Comparison of ENCODE assay signal across 20 cellular contexts in the genomic region with DNA sequence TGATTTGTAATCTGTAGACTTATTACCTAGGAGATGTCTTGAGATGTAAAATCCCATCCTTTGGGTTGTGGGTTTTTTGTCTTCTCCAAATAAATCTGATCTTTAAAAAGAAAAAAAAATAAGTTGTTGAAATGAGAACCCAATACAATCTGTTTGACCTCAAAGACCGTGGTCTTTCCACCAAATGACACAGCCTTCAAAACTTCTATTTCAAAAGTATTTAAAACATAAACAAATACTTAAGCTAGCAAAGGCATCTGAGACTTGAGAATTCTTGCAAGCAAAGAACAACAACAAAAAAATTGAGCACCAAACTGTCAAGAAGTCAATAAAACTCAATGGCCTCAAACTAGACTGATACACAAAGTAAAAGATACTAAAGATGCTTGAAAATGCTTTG.
A peak's percentile ranks its signal among the peaks of the same experiment; 100 is the strongest.
DNase-seq lines count a peak whose midpoint lies in the region; ATAC-seq, FAIRE-seq and TF ChIP-seq lines count a peak whose summit lies in the region.
"Had no signal": no experiment of that assay in that cellular context is flagged by ENCODE, and none has a peak within 500 bp of the region (broad histone marks: within the 10 kb centered on the region; RNA-seq: fewer than 3 reads in every experiment).

No MANE protein-coding gene starts in this region.

- no peaks in the 10 kb centered on the region for H3K36me3 ChIP-seq in adipocyte (ENCODE audit: control insufficient read depth, insufficient read depth, low read length, severe bottlenecking)
- H3K36me3 ChIP-seq: BLaER1 had no signal

- H3K4me3 ChIP-seq in AG10803 (ENCODE audit: low read length): no peak overlapping the region
- no peak overlapping the region for H3K4me3 ChIP-seq in adipocyte (ENCODE audit: low read length)
- no peak overlapping the region for H3K4me3 ChIP-seq in fibroblast of villous mesenchyme (ENCODE audit: low read depth, low read length)
- H3K4me3 ChIP-seq: A549, BLaER1 had no signal

- no peak for TF ChIP-seq CTCF in AG10803 (conservative IDR thresholded peaks at IDR 0.05; ENCODE audit: low read length)
- TF ChIP-seq CTCF in fibroblast of villous mesenchyme (IDR thresholded peaks at IDR 0.05; ENCODE audit: insufficient read depth, low read depth, low read length): no peak
- no peak for TF ChIP-seq CTCF in natural killer cell (IDR thresholded peaks at IDR 0.05)

- no peaks in the 10 kb centered on the region for H3K4me1 Mint-ChIP-seq in natural killer cell
- H3K4me1 Mint-ChIP-seq: CD14-positive monocyte; CD4-positive, alpha-beta memory T cell had no signal

- peaks cover 11% of the 10 kb centered on the region for H3K9me3 ChIP-seq in adipocyte (ENCODE audit: control insufficient read depth, low read length)
- H3K9me3 ChIP-seq: A549 had no signal

- peaks cover 6% of the 10 kb centered on the region for H3K36me3 Mint-ChIP-seq in natural killer cell
- H3K36me3 Mint-ChIP-seq: CD14-positive monocyte; CD4-positive, alpha-beta memory T cell had no signal

- no peak overlapping the region for H3K4me3 Mint-ChIP-seq in natural killer cell
- H3K4me3 Mint-ChIP-seq: CD14-positive monocyte; CD4-positive, alpha-beta memory T cell; H9; IgD-negative memory B cell had no signal

- no peak overlapping the region for H3K9ac ChIP-seq in adipocyte (ENCODE audit: low read length)
- H3K9ac ChIP-seq: BLaER1 had no signal

- peaks cover 16 to 19% of the 10 kb centered on the region in 2 donors for H3K27me3 Mint-ChIP-seq in natural killer cell (ENCODE audit: low read depth in 2 of 2)

- H3K27me3 ChIP-seq in adipocyte (replicated peaks; ENCODE audit: control insufficient read depth, insufficient read depth, low read length): no peaks in the 10 kb centered on the region
- H3K27me3 ChIP-seq: BLaER1 had no signal

- ATAC-seq in GM18502 (IDR thresholded peaks at IDR 0.05; ENCODE audit: poor library complexity, unreplicated experiment): no peak
- ATAC-seq in natural killer cell: no peak
- ATAC-seq: A549, HepG2 had no signal

- H3K4me1 ChIP-seq in adipocyte (ENCODE audit: control insufficient read depth, insufficient read depth, low read length): peaks cover 9% of the 10 kb centered on the region
- H3K4me1 ChIP-seq: A549, BLaER1 had no signal

- no peak overlapping the region for H3K27ac Mint-ChIP-seq in natural killer cell
- H3K27ac Mint-ChIP-seq: CD14-positive monocyte; CD4-positive, alpha-beta memory T cell; H9; IgD-negative memory B cell had no signal

- intact Hi-C loops in natural killer cell (cut with micrococcal nuclease): no loop called here

- peaks cover 6 to 13% of the 10 kb centered on the region in 2 donors for H3K9me3 Mint-ChIP-seq in natural killer cell

- DNase-seq in AG10803 (ENCODE audit: low read depth) (peak; percentile 59), adipocyte (ENCODE audit: low read depth) (peak; percentile 42), fibroblast of villous mesenchyme (ENCODE audit: low read depth) (peak; percentile 38), NCI-H2107 treated with DMSO at 0.1 percent for 48 hours (lab: John Stamatoyannopoulos, UW; ENCODE audit: unreplicated experiment) (no peak), natural killer cell (no peak)
- no peak for DNase-seq in activated CD8-positive, alpha-beta memory T cell treated with anti-CD3 and anti-CD28 coated beads, Interleukin-2, amount 50 U/mL, for 48 hours
- DNase-seq: CD4-positive, alpha-beta memory T cell; DMS79 treated with DMSO at 0.1 percent for 48 hours; EL; H9 had no signal

- FAIRE-seq in endometrium (lab: Jason Lieb, UNC): peak; percentile 96
- FAIRE-seq: GM12891, GM18507, H1, HepG2 had no signal

Comparison
In these comparisons a context has a peak if more than half of its experiments do, and no peak if none do; other contexts are left out.
1. DNase-seq: peak in AG10803 (single experiment), adipocyte (single experiment) and fibroblast of villous mesenchyme (single experiment); none in NCI-H2107 treated with DMSO at 0.1 percent for 48 hours (single experiment), natural killer cell (single experiment) and activated CD8-positive, alpha-beta memory T cell treated with anti-CD3 and anti-CD28 coated beads, Interleukin-2, amount 50 U/mL, for 48 hours (single experiment).